ENCODE assay signal across 8 cellular contexts in the genomic region with DNA sequence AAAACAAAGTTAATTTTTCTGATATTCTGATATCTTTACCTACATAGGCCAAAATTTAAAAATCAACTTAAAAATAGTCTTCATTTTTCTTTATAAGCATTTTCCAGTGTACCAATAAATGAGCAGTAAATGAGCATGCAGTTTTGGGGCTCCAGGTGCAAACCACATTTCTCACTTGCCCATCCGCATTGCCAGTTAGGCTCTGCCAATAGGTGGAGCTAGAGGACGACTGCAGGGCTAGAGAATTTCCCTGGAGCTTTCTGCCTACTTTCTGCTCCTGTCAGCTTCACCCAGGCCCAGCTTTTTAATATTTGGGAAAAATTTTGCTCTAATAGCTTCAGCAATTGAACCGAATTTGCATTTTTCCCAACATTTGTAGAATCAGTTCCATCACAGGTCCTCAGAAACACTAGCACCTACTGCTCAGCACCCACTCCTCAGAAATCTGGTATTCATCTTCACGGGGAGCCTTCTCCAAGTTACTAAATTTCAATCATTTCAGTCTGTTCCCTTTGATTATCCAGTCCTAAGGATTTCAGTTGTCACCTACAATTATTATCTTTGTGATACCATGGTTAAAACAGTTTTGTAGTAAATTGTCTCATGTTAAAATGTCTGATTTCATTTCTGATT.
DNase-seq lines count a peak whose midpoint lies in the region; ATAC-seq and TF ChIP-seq lines count a peak whose summit lies in the region.

No MANE protein-coding gene starts in this region.

- no peak overlapping the region for H3K4me3 ChIP-seq in kidney epithelial cell (ENCODE audit: low read depth, low read length)

- no peak overlapping the region for H3K4me3 Mint-ChIP-seq in brain

- H3K36me3 ChIP-seq in kidney epithelial cell (ENCODE audit: control insufficient read depth, insufficient read depth, low read length) = no peaks in the 10 kb centered on the region

- peaks cover 2% of the 10 kb centered on the region for H3K27me3 Mint-ChIP-seq in brain

- ATAC-seq in GM19467 (IDR thresholded peaks at IDR 0.05; ENCODE audit: unreplicated experiment) (peak; percentile 83), HG03571 (IDR thresholded peaks at IDR 0.05; ENCODE audit: unreplicated experiment) (peak; percentile 77), HG03159 (IDR thresholded peaks at IDR 0.05; ENCODE audit: unreplicated experiment) (no peak)

- H3K4me1 Mint-ChIP-seq in brain = no peaks in the 10 kb centered on the region

- no peaks in the 10 kb centered on the region for H3K27me3 ChIP-seq in kidney epithelial cell (ENCODE audit: control insufficient read depth, insufficient read depth, low read length)

- peaks cover 3% of the 10 kb centered on the region for H3K36me3 Mint-ChIP-seq in brain

- DNase-seq in ELR (ENCODE audit: low read depth) = peak; percentile 57
- peak; percentile 42 for DNase-seq in SW480 (ENCODE audit: low spot score)
- DNase-seq in kidney epithelial cell (ENCODE audit: low read depth) = no peak
- DNase-seq in stimulated activated CD4-positive, alpha-beta T cell treated with anti-CD3 and anti-CD28 coated beads, TNF-alpha, amount 100 ng/mL, for 48 hours (ENCODE audit: low read depth in 3 of 3) = peak; percentile 6 to 36 (median 19)

- peaks cover under 1 to 5% (median 3%) of the 10 kb centered on the region in 5 experiments for H3K9me3 Mint-ChIP-seq in brain

- TF ChIP-seq CTCF in brain (conservative IDR thresholded peaks at IDR 0.05) (peak; percentile 66 to 74), kidney epithelial cell (IDR thresholded peaks at IDR 0.05; ENCODE audit: insufficient read depth, low read length, poor library complexity, severe bottlenecking) (peak; percentile 97)

- no peak overlapping the region for H3K27ac Mint-ChIP-seq in brain
